11 cellular contexts compared by ENCODE assay signal in the genomic region with DNA sequence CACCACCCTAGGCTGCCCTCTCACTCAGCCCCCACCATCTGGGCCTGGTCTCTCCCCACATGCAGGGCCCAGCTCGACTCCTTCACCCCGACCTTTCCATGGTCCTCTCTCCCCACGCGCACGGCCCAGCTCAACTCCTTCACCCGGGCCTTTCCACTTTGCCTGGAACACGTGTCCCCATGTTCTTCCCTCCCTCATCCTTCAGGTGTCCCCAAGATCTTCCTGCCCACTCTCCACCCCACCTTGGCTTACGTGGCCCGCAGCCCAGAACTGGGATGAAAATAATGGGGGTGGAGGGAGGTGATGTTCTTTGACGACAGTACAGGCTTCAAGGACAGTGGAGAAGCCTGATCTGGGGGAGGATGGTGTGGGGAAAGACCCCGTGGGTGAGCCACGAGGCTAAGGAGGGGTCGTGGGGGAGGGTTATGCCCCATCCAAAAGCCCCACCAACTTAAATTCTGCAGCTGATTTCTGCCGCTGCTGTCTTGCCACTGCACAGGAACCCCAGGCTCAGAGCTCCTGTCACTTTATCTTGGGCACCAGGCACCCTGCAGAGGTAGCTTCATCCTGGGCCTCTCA. TPM values are rescaled to one million over a fixed set of nuclear protein-coding genes. Genes with fewer than 3 reads are reported as not detected.
DNase-seq lines count a peak whose midpoint lies in the region; ATAC-seq, FAIRE-seq and TF ChIP-seq lines count a peak whose summit lies in the region.
"Had no signal": no experiment of that assay in that cellular context is flagged by ENCODE, and none has a peak within 500 bp of the region (broad histone marks: within the 10 kb centered on the region; RNA-seq: fewer than 3 reads in every experiment).

No MANE protein-coding gene starts in this region.

- BruUV-seq in mammary epithelial cell (replicated peaks; lab: Mats Ljungman, UMichigan): no TSS peak
- no TSS peak for BruUV-seq in HepG2 (replicated peaks; lab: Mats Ljungman, UMichigan)

- H3K4me3 Mint-ChIP-seq in WTC11: no peak overlapping the region

- POLR2A ChIA-PET in WTC11 (lab: Charles Lee): interaction anchor here (0.6 to 0.9 kb wide), 2 partner anchors 18 to 152 kb away, joined by 3 to 5 read pairs; no protein-coding TSS in a partner anchor
- POLR2A ChIA-PET in HepG2 (lab: Yijun Ruan, JAX): no interaction called here

- H3K36me3 ChIP-seq in breast epithelium (no peaks in the 10 kb centered on the region), mammary epithelial cell (ENCODE audit: insufficient read depth, low read length) (no peaks in the 10 kb centered on the region), HepG2 (replicated peaks in 1 of 2; ENCODE audit: control insufficient read depth in 1 of 2, insufficient read depth in 2 of 2, low read length in 2 of 2) (no peaks in the 10 kb centered on the region), transverse colon (no peaks in the 10 kb centered on the region), SJCRH30 (no peaks in the 10 kb centered on the region)
- H3K36me3 ChIP-seq: gastrocnemius medialis, vagina had no signal

- H3K27ac Mint-ChIP-seq in WTC11: peak overlapping the region; percentile 36; the same call in 1 of the 2 replicates

- no peaks in the 10 kb centered on the region for H3K9me3 Mint-ChIP-seq in WTC11

- peaks cover 27% of the 10 kb centered on the region for H3K4me1 Mint-ChIP-seq in WTC11

- no peaks in the 10 kb centered on the region for H3K4me1 ChIP-seq in breast epithelium
- H3K4me1 ChIP-seq in mammary epithelial cell (ENCODE audit: insufficient read depth, low read length): peaks cover 4% of the 10 kb centered on the region
- peaks cover 30% of the 10 kb centered on the region for H3K4me1 ChIP-seq in HepG2 (ENCODE audit: insufficient read depth, low read length)
- H3K4me1 ChIP-seq in transverse colon: peaks cover 0 to 7% (median 5%) of the 10 kb centered on the region in 4 donors
- H3K4me1 ChIP-seq in SJCRH30: peaks cover 2% of the 10 kb centered on the region; the same call in 1 of the 2 replicates

- no peak overlapping the region for H2AFZ ChIP-seq in mammary epithelial cell (ENCODE audit: low read depth, low read length)
- no peak overlapping the region for H2AFZ ChIP-seq in HepG2 (ENCODE audit: low read length)

- TF ChIP-seq CTCF in breast epithelium (IDR thresholded peaks at IDR 0.05) (no peak), mammary epithelial cell (conservative IDR thresholded peaks at IDR 0.05 in 1 of 2, IDR thresholded peaks at IDR 0.05 in 1 of 2; ENCODE audit: extremely low read depth in 1 of 2, insufficient read depth in 1 of 2, low read depth in 1 of 2, low read length in 2 of 2) (no peak), WTC11 (IDR thresholded peaks at IDR 0.05) (no peak), HepG2 (CRISPR knock-in tag; IDR thresholded peaks at IDR 0.05) (no peak), transverse colon (IDR thresholded peaks at IDR 0.05) (no peak)

- no peak for TF ChIP-seq EP300 in HepG2 (IDR thresholded peaks at IDR 0.05; ENCODE audit: low read depth in 2 of 2, low read length in 2 of 2)
- TF ChIP-seq EP300 in HepG2 (CRISPR knock-in tag; IDR thresholded peaks at IDR 0.05; ENCODE audit: borderline replicate concordance): no peak
- TF ChIP-seq EP300 in transverse colon (IDR thresholded peaks at IDR 0.05; ENCODE audit: low read depth): no peak

- H3K9me3 ChIP-seq in breast epithelium (no peaks in the 10 kb centered on the region), mammary epithelial cell (replicated peaks; ENCODE audit: insufficient read depth, low read length) (no peaks in the 10 kb centered on the region), HepG2 (ENCODE audit: low read length) (no peaks in the 10 kb centered on the region), transverse colon (no peaks in the 10 kb centered on the region), SJCRH30 (replicated peaks) (no peaks in the 10 kb centered on the region)
- H3K9me3 ChIP-seq: gastrocnemius medialis, vagina had no signal

- H3K79me2 ChIP-seq in mammary epithelial cell (ENCODE audit: insufficient read depth, low read length) (no peaks in the 10 kb centered on the region), HepG2 (ENCODE audit: insufficient read depth, low read length) (no peaks in the 10 kb centered on the region)

- no peak for FAIRE-seq in HepG2 (lab: Jason Lieb, UNC)

- no peaks in the 10 kb centered on the region for H3K27me3 Mint-ChIP-seq in WTC11 (ENCODE audit: low read depth)

- H3K27me3 ChIP-seq in breast epithelium (no peaks in the 10 kb centered on the region), mammary epithelial cell (ENCODE audit: insufficient read depth, low read length) (no peaks in the 10 kb centered on the region), HepG2 (ENCODE audit: control insufficient read depth in 1 of 2, insufficient read depth in 2 of 2, low read length in 2 of 2) (peaks cover 0 to 5% of the 10 kb centered on the region in 2 experiments; a peak in 3 of 5 replicates), transverse colon (no peaks in the 10 kb centered on the region), SJCRH30 (no peaks in the 10 kb centered on the region)
- H3K27me3 ChIP-seq: gastrocnemius medialis, vagina had no signal

- H3K36me3 Mint-ChIP-seq in WTC11: no peaks in the 10 kb centered on the region

- TF ChIP-seq RAD21 in HepG2 (CRISPR knock-in tag; IDR thresholded peaks at IDR 0.05): no peak

- H3K27ac ChIP-seq in breast epithelium (peak overlapping the region; percentile 12 to 22), mammary epithelial cell (ENCODE audit: insufficient read depth, low read depth, low read length) (no peak overlapping the region), HepG2 (ENCODE audit: extremely low read length, insufficient read depth, low read length) (no peak overlapping the region), transverse colon (peak overlapping the region; percentile 23 to 55 (median 34)), SJCRH30 (no peak overlapping the region)
- H3K27ac ChIP-seq: gastrocnemius medialis, vagina had no signal

- no peak for ATAC-seq in WTC11
- no peak for ATAC-seq in HepG2
- ATAC-seq in GM21576 (IDR thresholded peaks at IDR 0.05; ENCODE audit: unreplicated experiment): no peak
- ATAC-seq: gastrocnemius medialis, left ventricle myocardium superior had no signal

- 52% methylated on average over 13 of the region's 14 CpGs for WGBS in mammary epithelial cell (ENCODE audit: low coverage, missing lambda C conversion rate)
- WGBS in HepG2 (ENCODE audit: low lambda C conversion rate): 57% methylated on average over 14 of the region's 14 CpGs
- 71 to 83% methylated on average over 3 to 14 of the region's 14 CpGs for WGBS in transverse colon (ENCODE audit: low coverage in 1 of 2), 2 donors

- H4K20me1 ChIP-seq in mammary epithelial cell (ENCODE audit: insufficient read depth, low read length) (no peaks in the 10 kb centered on the region), HepG2 (ENCODE audit: insufficient read depth, low read length) (no peaks in the 10 kb centered on the region)

- intact Hi-C loops in breast epithelium (cut with DNase I; ENCODE audit: low total_unique reads): loop anchor here (10.0 kb wide), 1 partner anchor 100 kb away; the partner anchor contains the start of gene COTL1
- intact Hi-C loops in mammary epithelial cell (cut with micrococcal nuclease): no loop called here
- intact Hi-C loops in HepG2 (cut with micrococcal nuclease; ENCODE audit: unreplicated experiment): loop anchor here (5.0 kb wide), 1 partner anchor 213 kb away; no protein-coding TSS in a partner anchor
- intact Hi-C loops in transverse colon (cut with DNase I; ENCODE audit: low total_unique reads): loop anchor here (10.0 kb wide), 1 partner anchor 210 kb away; no protein-coding TSS in a partner anchor

- DNase-seq in breast epithelium (ENCODE audit: low spot score in 2 of 2) (no peak), mammary epithelial cell (no peak), WTC11 (ENCODE audit: low spot score) (no peak), HepG2 (ENCODE audit: low spot score) (no peak), transverse colon (no peak), Ammon's horn (ENCODE audit: low spot score) (no peak), SJCRH30 (no peak)
- DNase-seq: gastrocnemius medialis, left ventricle myocardium superior had no signal

- H3K9ac ChIP-seq in mammary epithelial cell (ENCODE audit: insufficient read depth, low read length): no peak overlapping the region
- peak overlapping the region; percentile 29 for H3K9ac ChIP-seq in HepG2 (ENCODE audit: insufficient read depth, low read depth, low read length)

- no peak for TF ChIP-seq POLR2A in breast epithelium (IDR thresholded peaks at IDR 0.05)
- no peak for TF ChIP-seq POLR2A in HepG2 (IDR thresholded peaks at IDR 0.05; ENCODE audit: insufficient read depth in 1 of 2, low read depth in 2 of 2, low read length in 2 of 2)
- no peak for TF ChIP-seq POLR2A in transverse colon (IDR thresholded peaks at IDR 0.05)

- H3K4me2 ChIP-seq in mammary epithelial cell (ENCODE audit: insufficient read depth, low read depth, low read length): no peak overlapping the region
- H3K4me2 ChIP-seq in HepG2 (ENCODE audit: low read depth, low read length): peak overlapping the region; percentile 75

- CTCF ChIA-PET in mammary epithelial cell (lab: Charles Lee; ENCODE audit: low non-redundant PET): no interaction called here
- CTCF ChIA-PET in WTC11 (lab: Charles Lee): interaction anchor here (1.0 to 2.3 kb wide), 5 partner anchors 9 to 224 kb away, joined by 3 to 12 read pairs (median 4); no protein-coding TSS in a partner anchor
- CTCF ChIA-PET in HepG2 (lab: Yijun Ruan, JAX; ENCODE audit: low intra/inter-chr PET ratio, low total read pairs): interaction anchor here (0.9 to 1.1 kb wide), 2 partner anchors 10 to 108 kb away, joined by 3 read pairs; partner anchors contain the start of gene MEAK7

- dilution Hi-C loops in mammary epithelial cell (cut with HindIII; ENCODE audit: low sequenced_read_pairs): no loop called here

- H3K4me3 ChIP-seq in breast epithelium (no peak overlapping the region), mammary epithelial cell (replicated peaks in 1 of 3; ENCODE audit: insufficient read depth in 1 of 3, low read depth in 2 of 3, low read length in 3 of 3) (no peak overlapping the region), HepG2 (replicated peaks in 1 of 3; ENCODE audit: insufficient read depth in 1 of 3, low read depth in 2 of 3, low read length in 3 of 3) (peak overlapping the region in 1 of 3 experiments; percentile 52; a peak in 1 of 6 replicates), transverse colon (no peak overlapping the region), SJCRH30 (no peak overlapping the region)
- H3K4me3 ChIP-seq: gastrocnemius medialis, vagina had no signal

- in situ Hi-C loops in mammary epithelial cell (cut with MboI; ENCODE audit: low sequenced_read_pairs in 2 of 2): loop anchor here (5.0 to 25.0 kb wide), 5 partner anchors 108 to 473 kb away; no protein-coding TSS in a partner anchor
- in situ Hi-C loops in HepG2 (cut with HindIII; ENCODE audit: extremely low pct_ligation_motif_present, low pct_unique_long_range_greater_than_20kb): loop anchor here (5.0 to 10.0 kb wide), 2 partner anchors 108 to 210 kb away; no protein-coding TSS in a partner anchor
- in situ Hi-C loops in transverse colon (cut with MboI; ENCODE audit: low pct_ligation_motif_present in 1 of 4, low pct_unique_long_range_greater_than_20kb in 1 of 4, low sequenced_read_pairs in 3 of 4): loop anchor here (5.0 to 25.0 kb wide), 5 partner anchors 108 to 223 kb away; no protein-coding TSS in a partner anchor

RNA-seq across cellular contexts. Expression of gene MEAK7, which starts 9.9 kb away (rescaled TPM):
- total RNA-seq in breast epithelium (10 to 100 TPM in 2 of 3 donors, 1 to 10 TPM in 1; 8.8 to 38.1 (median 17.4) TPM), mammary epithelial cell (100 to 1,000 TPM in 1 of 2 donors, 10 to 100 TPM in 1; 73.5 to 107 TPM), WTC11 (2021) (14.4 to 16.7 TPM (median 15.3 TPM) in 3 replicates), HepG2 (2016; rRNA removed; fragmentation: Illumina TruSeq; extraction: Trizol) (14.7 and 17.4 TPM in 2 replicates), transverse colon (10 to 100 TPM; 20.3 to 29.1 (median 21.8) TPM)
- polyA plus RNA-seq in mammary epithelial cell (67.1 TPM), HepG2 (2011; rRNA removed) (11.8 and 12.0 TPM in 2 replicates)
- polyA minus RNA-seq in mammary epithelial cell: 84.8 TPM
- 1.0 and 1.5 TPM in 2 replicates for total RNA-seq in HepG2 (2016; cell fraction: cytosol; rRNA removed; fragmentation: Illumina TruSeq; extraction: Trizol; ENCODE audit: low read depth)
- 14.3 and 19.5 TPM in 2 replicates for total RNA-seq in HepG2 (2016; cell fraction: insoluble cytoplasmic fraction; rRNA removed; fragmentation: Illumina TruSeq; extraction: Trizol)
- total RNA-seq in HepG2 (2016; cell fraction: membrane; rRNA removed; fragmentation: Illumina TruSeq; extraction: Trizol): 3.8 and 4.1 TPM in 2 replicates
- total RNA-seq in HepG2 (2016; cell fraction: nucleus; rRNA removed; fragmentation: Illumina TruSeq; extraction: Trizol): 13.9 and 16.3 TPM in 2 replicates
- polyA plus RNA-seq in HepG2 (2011; cell fraction: cytosol; rRNA removed): 10.9 and 11.8 TPM in 2 replicates
- polyA plus RNA-seq in HepG2 (2011; cell fraction: nucleus; rRNA removed): 13.6 and 14.0 TPM in 2 replicates
- 6.9 and 8.1 TPM in 2 replicates for polyA plus RNA-seq in HepG2 (2012)
- polyA plus RNA-seq in HepG2 (2016; cell fraction: cytosol; fragmentation: Illumina TruSeq; extraction: Trizol; ENCODE audit: low read depth): 0.46 and 0.59 TPM in 2 replicates
- 10.6 and 11.4 TPM in 2 replicates for polyA plus RNA-seq in HepG2 (2016; cell fraction: insoluble cytoplasmic fraction; fragmentation: Illumina TruSeq; extraction: Trizol; ENCODE audit: low read depth)
- polyA plus RNA-seq in HepG2 (2016; cell fraction: membrane; fragmentation: Illumina TruSeq; extraction: Trizol; ENCODE audit: low read depth): 1.5 and 1.9 TPM in 2 replicates
- 9.0 and 10.6 TPM in 2 replicates for polyA plus RNA-seq in HepG2 (2016; cell fraction: nucleus; fragmentation: Illumina TruSeq; extraction: Trizol; ENCODE audit: insufficient read depth, low read depth)
- 20.4 and 30.6 TPM in 2 replicates for polyA minus RNA-seq in HepG2 (2011; rRNA and poly(A)+ RNA removed; ENCODE audit: low replicate concordance)
- polyA minus RNA-seq in HepG2 (2011; cell fraction: cytosol; rRNA and poly(A)+ RNA removed): 7.9 and 10.9 TPM in 2 replicates
- 17.6 and 19.1 TPM in 2 replicates for polyA minus RNA-seq in HepG2 (2011; cell fraction: nucleus; rRNA and poly(A)+ RNA removed)
- 4.8 and 5.1 TPM in 2 replicates for total RNA-seq in SJCRH30 (2014; rRNA removed; shearing (Covaris generic))

Comparison
In these comparisons a context has a peak if more than half of its experiments do, and no peak if none do; other contexts are left out.
1. H3K27ac ChIP-seq: peak in breast epithelium (2 of 2) and transverse colon (4 of 4); none in mammary epithelial cell (single experiment), HepG2 (single experiment) and SJCRH30 (single experiment).